In the genomic region with DNA sequence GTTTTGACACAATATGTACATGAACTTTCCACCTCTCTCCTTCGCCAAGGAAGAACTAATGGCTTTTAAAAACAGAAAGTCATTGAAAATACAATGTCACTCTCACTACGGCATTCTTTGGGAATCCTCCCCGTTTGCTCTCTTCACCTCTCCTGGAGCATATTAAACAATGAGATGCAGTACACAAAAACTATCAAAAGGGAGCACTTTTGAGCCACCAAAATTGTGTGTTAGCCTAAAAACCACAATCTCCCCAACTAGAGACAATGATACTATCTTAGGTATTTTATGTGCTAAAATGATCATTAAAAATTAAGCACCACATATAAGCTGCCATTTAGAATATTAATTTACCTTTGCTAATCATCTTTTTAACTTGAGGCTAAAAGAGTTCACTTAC, we compare ENCODE assay signal across 8 cellular contexts.
DNase-seq lines count a peak whose midpoint lies in the region; ATAC-seq, FAIRE-seq and TF ChIP-seq lines count a peak whose summit lies in the region.

No MANE protein-coding gene starts in this region.

- H3F3A ChIP-seq in GM23338 (replicated peaks; ENCODE audit: low read depth): no peaks in the 10 kb centered on the region

- H3K27ac ChIP-seq in GM23338 (ENCODE audit: low read depth): no peak overlapping the region

- TF ChIP-seq CTCF in GM23338 (conservative IDR thresholded peaks at IDR 0.05; ENCODE audit: low read depth in 2 of 2) (peak; percentile 62 to 68), epithelial cell of proximal tubule (conservative IDR thresholded peaks at IDR 0.05; ENCODE audit: low read depth, low read length) (peak; percentile 65)

- DNase-seq in Caki2 (ENCODE audit: low read depth) (peak; percentile 29), GM23338 (ENCODE audit: low spot score) (peak; percentile 61), NCI-H446 treated with DMSO at 0.1 percent for 48 hours (lab: John Stamatoyannopoulos, UW) (peak; percentile 22), epithelial cell of proximal tubule (ENCODE audit: low read depth) (no peak), urothelium cell line (ENCODE audit: low spot score) (peak; percentile 21)
- no peak for DNase-seq in activated CD8-positive, alpha-beta T cell treated with anti-CD3 and anti-CD28 coated beads, Interleukin-2, amount 10 ng/mL, durations not matched to agents 7 days and 5 days
- DNase-seq in activated naive CD4-positive, alpha-beta T cell treated with anti-CD3 and anti-CD28 coated beads, Interleukin-2, amount 50 U/mL, for 72 hours (ENCODE audit: low spot score in 2 of 2): no peak

- H3K27me3 Mint-ChIP-seq in GM23338 (ENCODE audit: insufficient read depth, low read depth, poor library complexity): no peaks in the 10 kb centered on the region
- no peaks in the 10 kb centered on the region for H3K27me3 Mint-ChIP-seq in activated CD8-positive, alpha-beta T cell treated with anti-CD3 and anti-CD28 coated beads, Interleukin-2, amount 10 ng/mL, durations not matched to agents 7 days and 5 days (ENCODE audit: low read depth)

- H3K4me2 ChIP-seq in GM23338: no peak overlapping the region

- peak; percentile 70 for ATAC-seq in GM23338
- no peak for ATAC-seq in activated CD4-positive, CD25-positive, alpha-beta regulatory T cell treated with anti-CD3 and anti-CD28 coated beads, Interleukin-2, amount 50 U/mL, for 24 hours
- no peak for ATAC-seq in activated CD8-positive, alpha-beta T cell treated with anti-CD3 and anti-CD28 coated beads, Interleukin-2, amount 10 ng/mL, durations not matched to agents 7 days and 5 days
- no peak for ATAC-seq in activated naive CD4-positive, alpha-beta T cell treated with anti-CD3 and anti-CD28 coated beads, Interleukin-2, amount 50 U/mL, for 72 hours

- H3K9me3 Mint-ChIP-seq in GM23338: no peaks in the 10 kb centered on the region
- no peaks in the 10 kb centered on the region for H3K9me3 Mint-ChIP-seq in activated CD8-positive, alpha-beta T cell treated with anti-CD3 and anti-CD28 coated beads, Interleukin-2, amount 10 ng/mL, durations not matched to agents 7 days and 5 days (ENCODE audit: insufficient read depth)
- peaks cover 0 to 13% of the 10 kb centered on the region in 2 donors for H3K9me3 Mint-ChIP-seq in activated naive CD4-positive, alpha-beta T cell treated with anti-CD3 and anti-CD28 coated beads, Interleukin-2, amount 50 U/mL, for 72 hours

- no peak overlapping the region for H3K27ac Mint-ChIP-seq in GM23338
- no peak overlapping the region for H3K27ac Mint-ChIP-seq in activated CD8-positive, alpha-beta T cell treated with anti-CD3 and anti-CD28 coated beads, Interleukin-2, amount 10 ng/mL, durations not matched to agents 7 days and 5 days
- no peak overlapping the region for H3K27ac Mint-ChIP-seq in activated naive CD4-positive, alpha-beta T cell treated with anti-CD3 and anti-CD28 coated beads, Interleukin-2, amount 50 U/mL, for 72 hours

- no peaks in the 10 kb centered on the region for H3K9me2 ChIP-seq in GM23338 (ENCODE audit: insufficient read depth)

- CTCF ChIA-PET in activated CD8-positive, alpha-beta T cell treated with anti-CD3 and anti-CD28 coated beads, Interleukin-2, amount 10 ng/mL, durations not matched to agents 7 days and 5 days (lab: Charles Lee): no interaction called here

- H2AFZ ChIP-seq in GM23338: no peak overlapping the region

- H3K36me3 ChIP-seq in GM23338 (ENCODE audit: insufficient read depth): no peaks in the 10 kb centered on the region

- POLR2A ChIA-PET in activated CD8-positive, alpha-beta T cell treated with anti-CD3 and anti-CD28 coated beads, Interleukin-2, amount 10 ng/mL, durations not matched to agents 7 days and 5 days (lab: Charles Lee): no interaction called here

- no peak overlapping the region for H3K4me3 Mint-ChIP-seq in GM23338
- no peak overlapping the region for H3K4me3 Mint-ChIP-seq in activated CD8-positive, alpha-beta T cell treated with anti-CD3 and anti-CD28 coated beads, Interleukin-2, amount 10 ng/mL, durations not matched to agents 7 days and 5 days

- H3K4me3 ChIP-seq in GM23338 (no peak overlapping the region), epithelial cell of proximal tubule (ENCODE audit: low read depth, low read length) (no peak overlapping the region)

- FAIRE-seq in urothelium cell line (lab: Jason Lieb, UNC): no peak

- in situ Hi-C loops in Caki2 (cut with HindIII; ENCODE audit: low pct_unique_long_range_greater_than_20kb, low sequenced_read_pairs): no loop called here

- H4K20me1 ChIP-seq in GM23338 (replicated peaks; ENCODE audit: insufficient read depth): no peaks in the 10 kb centered on the region

- peaks cover 9% of the 10 kb centered on the region; the same call in 2 of the 3 replicates for H3K4me1 Mint-ChIP-seq in GM23338
- H3K4me1 Mint-ChIP-seq in activated CD8-positive, alpha-beta T cell treated with anti-CD3 and anti-CD28 coated beads, Interleukin-2, amount 10 ng/mL, durations not matched to agents 7 days and 5 days (ENCODE audit: low read depth): no peaks in the 10 kb centered on the region

- no peaks in the 10 kb centered on the region for H3K36me3 Mint-ChIP-seq in GM23338 (ENCODE audit: low read depth)
- H3K36me3 Mint-ChIP-seq in activated CD8-positive, alpha-beta T cell treated with anti-CD3 and anti-CD28 coated beads, Interleukin-2, amount 10 ng/mL, durations not matched to agents 7 days and 5 days (ENCODE audit: low read depth): no peaks in the 10 kb centered on the region
- H3K36me3 Mint-ChIP-seq in activated naive CD4-positive, alpha-beta T cell treated with anti-CD3 and anti-CD28 coated beads, Interleukin-2, amount 50 U/mL, for 72 hours: peaks cover 0 to 6% of the 10 kb centered on the region in 2 donors

- H3K27me3 ChIP-seq in GM23338 (ENCODE audit: insufficient read depth): no peaks in the 10 kb centered on the region

- no peaks in the 10 kb centered on the region for H3K79me2 ChIP-seq in GM23338 (replicated peaks; ENCODE audit: insufficient read depth)

- H3K4me1 ChIP-seq in GM23338 (ENCODE audit: insufficient read depth): peaks cover 14% of the 10 kb centered on the region

TF ChIP-seq in GM23338, 12 proteins besides CTCF, POLR2A, EP300 and RAD21:
- TF ChIP-seq EZH2phosphoT487 (IDR thresholded peaks at IDR 0.05; ENCODE audit: unreplicated experiment) (no peak), ZNF462 (CRISPR knock-in tag; IDR thresholded peaks at IDR 0.05) (no peak), NANOG (IDR thresholded peaks at IDR 0.05; ENCODE audit: borderline replicate concordance) (no peak), CREB1 (CRISPR knock-in tag; IDR thresholded peaks at IDR 0.05; ENCODE audit: low read depth) (no peak), ZNF114 (CRISPR knock-in tag; IDR thresholded peaks at IDR 0.05) (no peak), POLR2AphosphoS5 (IDR thresholded peaks at IDR 0.05; ENCODE audit: low read depth) (no peak)

Comparison
In these comparisons a context has a peak if more than half of its experiments do, and no peak if none do; other contexts are left out.
1. DNase-seq: peak in Caki2 (single experiment), GM23338 (single experiment), NCI-H446 treated with DMSO at 0.1 percent for 48 hours (single experiment) and urothelium cell line (single experiment); none in epithelial cell of proximal tubule (single experiment), activated CD8-positive, alpha-beta T cell treated with anti-CD3 and anti-CD28 coated beads, Interleukin-2, amount 10 ng/mL, durations not matched to agents 7 days and 5 days (single experiment) and activated naive CD4-positive, alpha-beta T cell treated with anti-CD3 and anti-CD28 coated beads, Interleukin-2, amount 50 U/mL, for 72 hours (0 of 2).